ENCODE assay signal across 23 cellular contexts in genomic region chr2:218547978-218548377, GRCh38.
"Had no signal": no experiment of that assay in that cellular context is flagged by ENCODE, and none has a peak within 500 bp of the region (broad histone marks: within the 10 kb centered on the region; RNA-seq: fewer than 3 reads in every experiment).

No MANE protein-coding gene starts in this region.

- DNase-seq: activated CD4-positive, alpha-beta memory T cell treated with anti-CD3 and anti-CD28 coated beads, Interleukin-2, amount 10 ng/mL, durations not matched to agents 7 days and 5 days; activated CD4-positive, alpha-beta T cell treated with anti-CD3 and anti-CD28 coated beads, Interleukin-2, amount 50 U/mL, for 1 hour; activated CD4-positive, CD25-positive, alpha-beta regulatory T cell; activated gamma-delta T cell treated with Interleukin-2 at 50 U/mL for 16 hours; activated naive CD4-positive, alpha-beta T cell treated with anti-CD3 and anti-CD28 coated beads, Interleukin-2, amount 50 U/mL, for 16 hours; activated T-cell treated with anti-CD3 and anti-CD28 coated beads for 4 hours; activated T-cell treated with anti-CD3 and anti-CD28 coated beads, Interleukin-2, amount 50 U/mL, for 72 hours; amygdala; Kasumi-1; NCI-H1092 treated with DMSO at 0.1 percent for 48 hours; NCI-H1417 treated with DMSO at 0.1 percent for 48 hours; NCI-H1694 treated with DMSO at 0.1 percent for 48 hours; NCI-H2029 treated with DMSO at 0.1 percent for 48 hours; NCI-H510A treated with DMSO at 0.1 percent for 48 hours; NCI-H69; NK-92 treated with Interleukin-12 subunit alpha and Interleukin-12 subunit beta, amount 100 ng/mL, for 24 hours; PC-3; SHP77; T-helper 2 cell; T1000 had no signal

- H3K27ac Mint-ChIP-seq: activated CD4-positive, alpha-beta memory T cell treated with anti-CD3 and anti-CD28 coated beads, Interleukin-2, amount 10 ng/mL, durations not matched to agents 7 days and 5 days; activated T-cell treated with anti-CD3 and anti-CD28 coated beads, Interleukin-2, amount 50 U/mL, for 72 hours; brain had no signal

- H3K4me3 Mint-ChIP-seq: activated CD4-positive, alpha-beta memory T cell treated with anti-CD3 and anti-CD28 coated beads, Interleukin-2, amount 10 ng/mL, durations not matched to agents 7 days and 5 days; activated T-cell treated with anti-CD3 and anti-CD28 coated beads, Interleukin-2, amount 50 U/mL, for 72 hours; brain; central memory CD8-positive, alpha-beta T cell had no signal

- H3K27me3 Mint-ChIP-seq: activated CD4-positive, alpha-beta memory T cell treated with anti-CD3 and anti-CD28 coated beads, Interleukin-2, amount 10 ng/mL, durations not matched to agents 7 days and 5 days; brain; central memory CD8-positive, alpha-beta T cell had no signal

- H3K4me1 Mint-ChIP-seq: activated CD4-positive, alpha-beta memory T cell treated with anti-CD3 and anti-CD28 coated beads, Interleukin-2, amount 10 ng/mL, durations not matched to agents 7 days and 5 days; brain; central memory CD8-positive, alpha-beta T cell had no signal

- ATAC-seq: activated T-cell treated with anti-CD3 and anti-CD28 coated beads, Interleukin-2, amount 50 U/mL, for 72 hours; PC-3 had no signal

- H3K9me3 Mint-ChIP-seq: activated CD4-positive, alpha-beta memory T cell treated with anti-CD3 and anti-CD28 coated beads, Interleukin-2, amount 10 ng/mL, durations not matched to agents 7 days and 5 days; activated T-cell treated with anti-CD3 and anti-CD28 coated beads, Interleukin-2, amount 50 U/mL, for 72 hours; activated T-helper 2 cell treated with anti-CD3 and anti-CD28 coated beads, Interferon-gamma antibody, Interleukin-2, Interleukin-4, amounts not matched to agents 10 μg/mL and 5 μg/mL and 100 μg/mL, durations not matched to agents 14 hours and 24 hours and 36 hours; brain; central memory CD8-positive, alpha-beta T cell had no signal
